In genomic region chr7:129778770-129779601, GRCh38 we compare ENCODE assay signal across 8 cellular contexts.
A peak's percentile ranks its signal among the peaks of the same experiment; 100 is the strongest.
DNase-seq lines count a peak whose midpoint lies in the region; ATAC-seq, FAIRE-seq and TF ChIP-seq lines count a peak whose summit lies in the region.

No MANE protein-coding gene starts in this region.

- H3K27me3 ChIP-seq in H7 (ENCODE audit: control insufficient read depth, insufficient read depth, low read length) (peaks cover 78% of the 10 kb centered on the region), keratinocyte (ENCODE audit: control insufficient read depth, extremely low read depth, insufficient read depth, low read length) (peaks cover 36% of the 10 kb centered on the region), tibial artery (peaks cover 21 to 84% of the 10 kb centered on the region in 2 donors)

- peak overlapping the region; percentile 92 for H3K4me2 ChIP-seq in keratinocyte (ENCODE audit: control insufficient read depth, extremely low read depth, insufficient read depth, low read depth, low read length)

- ATAC-seq in WTC11 (no peak), GM19351 (IDR thresholded peaks at IDR 0.05; ENCODE audit: unreplicated experiment) (no peak)

- H3K36me3 ChIP-seq in H7 (replicated peaks; ENCODE audit: control insufficient read depth, insufficient read depth, low read length), result no peaks in the 10 kb centered on the region
- peaks cover 0 to 3% of the 10 kb centered on the region in 2 experiments for H3K36me3 ChIP-seq in keratinocyte (ENCODE audit: control insufficient read depth in 2 of 2, extremely low read depth in 1 of 2, insufficient read depth in 2 of 2, low read length in 2 of 2)
- no peaks in the 10 kb centered on the region for H3K36me3 ChIP-seq in tibial artery

- no peaks in the 10 kb centered on the region for H3K9me1 ChIP-seq in keratinocyte (ENCODE audit: control insufficient read depth, extremely low read depth, insufficient read depth, low read length)

- H3K79me2 ChIP-seq in keratinocyte (ENCODE audit: control insufficient read depth, insufficient read depth, low read length), result peaks cover 26% of the 10 kb centered on the region

- H3K27me3 Mint-ChIP-seq in WTC11 (ENCODE audit: low read depth), result peaks cover 75% of the 10 kb centered on the region

- H3K36me3 Mint-ChIP-seq in WTC11, result no peaks in the 10 kb centered on the region

- dilution Hi-C loops in keratinocyte (cut with MboI; ENCODE audit: extremely low pct_ligation_motif_present, low sequenced_read_pairs), result no loop called here

- peak overlapping the region; percentile 69 for H2AFZ ChIP-seq in keratinocyte (ENCODE audit: control insufficient read depth, low read length)

- H4K20me1 ChIP-seq in keratinocyte (ENCODE audit: control insufficient read depth, extremely low read depth, insufficient read depth, low read length), result peaks cover 13% of the 10 kb centered on the region

- peak overlapping the region; percentile 73 for H3K4me3 ChIP-seq in H7 (ENCODE audit: insufficient read depth, low read depth, low read length)
- H3K4me3 ChIP-seq in keratinocyte (ENCODE audit: control insufficient read depth in 2 of 3, extremely low read depth in 1 of 3, insufficient read depth in 2 of 3, low read depth in 1 of 3, low read length in 3 of 3), result peak overlapping the region; percentile 77 to 83 (median 79)
- peak overlapping the region; percentile 34 to 54 for H3K4me3 ChIP-seq in tibial artery

- no peak for FAIRE-seq in keratinocyte (lab: Jason Lieb, UNC)

- peak overlapping the region; percentile 64 for H3K27ac ChIP-seq in keratinocyte (ENCODE audit: control insufficient read depth, insufficient read depth, low read length)
- no peak overlapping the region for H3K27ac ChIP-seq in tibial artery

- H3K4me1 ChIP-seq in keratinocyte (ENCODE audit: control insufficient read depth, extremely low read depth, insufficient read depth, low read length), result peaks cover 18% of the 10 kb centered on the region
- H3K4me1 ChIP-seq in tibial artery, result peaks cover 5 to 54% (median 49%) of the 10 kb centered on the region in 4 donors

- peaks cover 60% of the 10 kb centered on the region for H3K4me1 Mint-ChIP-seq in WTC11

- TF ChIP-seq CTCF in WTC11 (IDR thresholded peaks at IDR 0.05) (no peak), keratinocyte (optimal IDR thresholded peaks at IDR 0.05 in 1 of 3, IDR thresholded peaks at IDR 0.05 in 1 of 3, conservative IDR thresholded peaks at IDR 0.05 in 1 of 3; ENCODE audit: extremely low read depth in 1 of 3, insufficient read depth in 2 of 3, low read length in 3 of 3) (no peak), tibial artery (IDR thresholded peaks at IDR 0.05) (no peak)

- POLR2A ChIA-PET in WTC11 (lab: Charles Lee), result interaction anchor here (1.8 to 1.9 kb wide), 2 partner anchors 13 to 46 kb away, joined by 8 read pairs; no protein-coding TSS in a partner anchor

- H3K9ac ChIP-seq in keratinocyte (ENCODE audit: control insufficient read depth, extremely low read depth, insufficient read depth, low read length), result peak overlapping the region; percentile 82

- no peaks in the 10 kb centered on the region for H3K9me3 ChIP-seq in keratinocyte (ENCODE audit: control insufficient read depth, low read depth, low read length)
- no peaks in the 10 kb centered on the region for H3K9me3 ChIP-seq in tibial artery

- no peaks in the 10 kb centered on the region for H3K9me3 Mint-ChIP-seq in WTC11

- peak overlapping the region; percentile 77 for H3K4me3 Mint-ChIP-seq in WTC11

- CTCF ChIA-PET in WTC11 (lab: Charles Lee), result interaction anchor here (1.0 to 5.0 kb wide), 5 partner anchors 18 to 171 kb away, joined by 4 to 61 read pairs (median 5); no protein-coding TSS in a partner anchor

- peak; percentile 32 for DNase-seq in AG08395 (ENCODE audit: low spot score)
- DNase-seq in H7, result peak; percentile 89
- peak; percentile 49 for DNase-seq in WTC11 (ENCODE audit: low spot score)
- DNase-seq in keratinocyte (ENCODE audit: low read depth, low spot score), result no peak
- DNase-seq in tibial artery, result no peak
- no peak for DNase-seq in NCI-H774 (lab: John Stamatoyannopoulos, UW)
- DNase-seq in T1000 (lab: John Stamatoyannopoulos, UW), result no peak

- no peak overlapping the region for H3K27ac Mint-ChIP-seq in WTC11

- intact Hi-C loops in tibial artery (cut with DNase I; ENCODE audit: low total_unique reads), result no loop called here

TF ChIP-seq in WTC11, 78 proteins besides CTCF, POLR2A, EP300 and RAD21:
- TF ChIP-seq ZNF281 (CRISPR knock-in tag; IDR thresholded peaks at IDR 0.05) (0 out of 2 replicates have a peak, but pooled peaks have one; percentile 58), FOXP4 (CRISPR knock-in tag; IDR thresholded peaks at IDR 0.05) (0 out of 2 replicates have a peak, but pooled peaks have one; percentile 12), CREM (CRISPR knock-in tag; IDR thresholded peaks at IDR 0.05) (no peak), ZNF121 (CRISPR knock-in tag; IDR thresholded peaks at IDR 0.05) (no peak), ZBTB43 (CRISPR knock-in tag; IDR thresholded peaks at IDR 0.05) (0 out of 2 replicates have a peak, but pooled peaks have one; percentile 39), ZNF317 (CRISPR knock-in tag; IDR thresholded peaks at IDR 0.05; ENCODE audit: borderline replicate concordance, low read depth) (no peak), ZNF425 (CRISPR knock-in tag; conservative IDR thresholded peaks at IDR 0.05) (no peak), EMX1 (CRISPR knock-in tag; IDR thresholded peaks at IDR 0.05) (no peak)

Comparison
In these comparisons a context has a peak if more than half of its experiments do, and no peak if none do; other contexts are left out.
1. DNase-seq: peak in AG08395 (single experiment), H7 (single experiment) and WTC11 (single experiment); none in keratinocyte (single experiment), tibial artery (0 of 2), NCI-H774 (single experiment) and T1000 (single experiment).
2. Peak in every context shown above with its lines, with median percentiles within 50 percentile points of each other: H3K4me3 ChIP-seq.